2 cellular contexts compared by ENCODE assay signal in the genomic region with DNA sequence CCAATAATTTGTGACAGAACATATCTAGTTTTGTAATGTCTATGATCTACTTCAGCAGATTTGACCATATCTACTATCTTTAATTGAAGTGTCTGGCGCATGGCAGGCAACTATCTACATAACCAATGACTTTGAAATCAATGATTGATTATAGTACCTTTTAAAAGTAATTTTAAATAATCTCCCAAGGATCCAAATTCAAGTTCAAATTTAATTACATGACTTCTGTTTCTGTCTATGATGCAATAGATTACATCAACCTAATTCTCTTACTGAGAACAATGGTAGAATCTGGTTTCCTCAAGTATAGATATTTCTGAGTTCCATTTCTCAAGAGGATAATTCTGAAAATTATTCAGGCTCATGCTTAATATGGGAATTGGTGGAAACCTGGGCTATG.
TF ChIP-seq lines count a peak whose summit lies in the region.

No MANE protein-coding gene starts in this region.

TF ChIP-seq in A549, 52 proteins besides CTCF, POLR2A, EP300 and RAD21 (continued from another document):
- TF ChIP-seq, protein P1, sequence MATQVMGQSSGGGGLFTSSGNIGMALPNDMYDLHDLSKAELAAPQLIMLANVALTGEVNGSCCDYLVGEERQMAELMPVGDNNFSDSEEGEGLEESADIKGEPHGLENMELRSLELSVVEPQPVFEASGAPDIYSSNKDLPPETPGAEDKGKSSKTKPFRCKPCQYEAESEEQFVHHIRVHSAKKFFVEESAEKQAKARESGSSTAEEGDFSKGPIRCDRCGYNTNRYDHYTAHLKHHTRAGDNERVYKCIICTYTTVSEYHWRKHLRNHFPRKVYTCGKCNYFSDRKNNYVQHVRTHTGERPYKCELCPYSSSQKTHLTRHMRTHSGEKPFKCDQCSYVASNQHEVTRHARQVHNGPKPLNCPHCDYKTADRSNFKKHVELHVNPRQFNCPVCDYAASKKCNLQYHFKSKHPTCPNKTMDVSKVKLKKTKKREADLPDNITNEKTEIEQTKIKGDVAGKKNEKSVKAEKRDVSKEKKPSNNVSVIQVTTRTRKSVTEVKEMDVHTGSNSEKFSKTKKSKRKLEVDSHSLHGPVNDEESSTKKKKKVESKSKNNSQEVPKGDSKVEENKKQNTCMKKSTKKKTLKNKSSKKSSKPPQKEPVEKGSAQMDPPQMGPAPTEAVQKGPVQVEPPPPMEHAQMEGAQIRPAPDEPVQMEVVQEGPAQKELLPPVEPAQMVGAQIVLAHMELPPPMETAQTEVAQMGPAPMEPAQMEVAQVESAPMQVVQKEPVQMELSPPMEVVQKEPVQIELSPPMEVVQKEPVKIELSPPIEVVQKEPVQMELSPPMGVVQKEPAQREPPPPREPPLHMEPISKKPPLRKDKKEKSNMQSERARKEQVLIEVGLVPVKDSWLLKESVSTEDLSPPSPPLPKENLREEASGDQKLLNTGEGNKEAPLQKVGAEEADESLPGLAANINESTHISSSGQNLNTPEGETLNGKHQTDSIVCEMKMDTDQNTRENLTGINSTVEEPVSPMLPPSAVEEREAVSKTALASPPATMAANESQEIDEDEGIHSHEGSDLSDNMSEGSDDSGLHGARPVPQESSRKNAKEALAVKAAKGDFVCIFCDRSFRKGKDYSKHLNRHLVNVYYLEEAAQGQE (IDR thresholded peaks at IDR 0.05): no peak
- TF ChIP-seq MAFK (IDR thresholded peaks at IDR 0.05; ENCODE audit: partially characterized antibody) (no peak), POLR2AphosphoS2 (conservative IDR thresholded peaks at IDR 0.05; ENCODE audit: low read length) (no peak), CEBPB (IDR thresholded peaks at IDR 0.05) (no peak), ZNF302 (CRISPR knock-in tag; IDR thresholded peaks at IDR 0.05) (no peak), JUN (IDR thresholded peaks at IDR 0.05) (no peak), ZFP36 (IDR thresholded peaks at IDR 0.05; ENCODE audit: borderline replicate concordance, partially characterized antibody) (no peak), SMC3 (IDR thresholded peaks at IDR 0.05) (no peak)
- TF ChIP-seq, protein P2, sequence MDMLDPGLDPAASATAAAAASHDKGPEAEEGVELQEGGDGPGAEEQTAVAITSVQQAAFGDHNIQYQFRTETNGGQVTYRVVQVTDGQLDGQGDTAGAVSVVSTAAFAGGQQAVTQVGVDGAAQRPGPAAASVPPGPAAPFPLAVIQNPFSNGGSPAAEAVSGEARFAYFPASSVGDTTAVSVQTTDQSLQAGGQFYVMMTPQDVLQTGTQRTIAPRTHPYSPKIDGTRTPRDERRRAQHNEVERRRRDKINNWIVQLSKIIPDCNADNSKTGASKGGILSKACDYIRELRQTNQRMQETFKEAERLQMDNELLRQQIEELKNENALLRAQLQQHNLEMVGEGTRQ (IDR thresholded peaks at IDR 0.05): no peak
- TF ChIP-seq, protein P3, sequence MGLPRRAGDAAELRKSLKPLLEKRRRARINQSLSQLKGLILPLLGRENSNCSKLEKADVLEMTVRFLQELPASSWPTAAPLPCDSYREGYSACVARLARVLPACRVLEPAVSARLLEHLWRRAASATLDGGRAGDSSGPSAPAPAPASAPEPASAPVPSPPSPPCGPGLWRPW (IDR thresholded peaks at IDR 0.05): no peak

TF ChIP-seq in K562, 482 proteins besides CTCF, POLR2A, EP300 and RAD21 (continued from another document):
- TF ChIP-seq POLR2AphosphoS5 (IDR thresholded peaks at IDR 0.05; ENCODE audit: control insufficient read depth, insufficient read depth, low read depth, low read length) (no peak), BRCA1 (IDR thresholded peaks at IDR 0.05) (no peak), BRCA1 (CRISPR knock-in tag; IDR thresholded peaks at IDR 0.05) (no peak), TAF1 (IDR thresholded peaks at IDR 0.05; ENCODE audit: control insufficient read depth, extremely low read depth, insufficient read depth, low read length, severe bottlenecking) (no peak), NCOA1 (IDR thresholded peaks at IDR 0.05; ENCODE audit: low read depth) (no peak), POU5F1 (IDR thresholded peaks at IDR 0.05; ENCODE audit: borderline replicate concordance, low read depth, low read length, partially characterized antibody) (no peak), ILK (tag; IDR thresholded peaks at IDR 0.05; ENCODE audit: borderline replicate concordance, low read depth) (no peak), HNRNPUL1 (IDR thresholded peaks at IDR 0.05; ENCODE audit: low read length) (no peak), CEBPG (CRISPR knock-in tag; IDR thresholded peaks at IDR 0.05) (no peak), CEBPG (tag; conservative IDR thresholded peaks at IDR 0.05 in 1 of 2, IDR thresholded peaks at IDR 0.05 in 1 of 2) (peak in 1 of 2 experiments; percentile 78; a peak in 2 of 4 replicates), GABPA (tag; conservative IDR thresholded peaks at IDR 0.05; ENCODE audit: low read depth) (no peak), BCOR (IDR thresholded peaks at IDR 0.05) (no peak), ESRRA (IDR thresholded peaks at IDR 0.05; ENCODE audit: borderline replicate concordance, low read depth) (no peak), MCM2 (IDR thresholded peaks at IDR 0.05; ENCODE audit: low read depth) (no peak), ZNF431 (CRISPR knock-in tag; IDR thresholded peaks at IDR 0.05) (no peak), ZNF384 (IDR thresholded peaks at IDR 0.05; ENCODE audit: low read depth, low read length) (no peak), KLF13 (tag; IDR thresholded peaks at IDR 0.05; ENCODE audit: borderline replicate concordance, low read depth) (no peak), NFXL1 (CRISPR knock-in tag; IDR thresholded peaks at IDR 0.05) (no peak)
- TF ChIP-seq, protein P4, sequence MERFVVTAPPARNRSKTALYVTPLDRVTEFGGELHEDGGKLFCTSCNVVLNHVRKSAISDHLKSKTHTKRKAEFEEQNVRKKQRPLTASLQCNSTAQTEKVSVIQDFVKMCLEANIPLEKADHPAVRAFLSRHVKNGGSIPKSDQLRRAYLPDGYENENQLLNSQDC (CRISPR knock-in tag; IDR thresholded peaks at IDR 0.05): no peak
- TF ChIP-seq, protein P5, sequence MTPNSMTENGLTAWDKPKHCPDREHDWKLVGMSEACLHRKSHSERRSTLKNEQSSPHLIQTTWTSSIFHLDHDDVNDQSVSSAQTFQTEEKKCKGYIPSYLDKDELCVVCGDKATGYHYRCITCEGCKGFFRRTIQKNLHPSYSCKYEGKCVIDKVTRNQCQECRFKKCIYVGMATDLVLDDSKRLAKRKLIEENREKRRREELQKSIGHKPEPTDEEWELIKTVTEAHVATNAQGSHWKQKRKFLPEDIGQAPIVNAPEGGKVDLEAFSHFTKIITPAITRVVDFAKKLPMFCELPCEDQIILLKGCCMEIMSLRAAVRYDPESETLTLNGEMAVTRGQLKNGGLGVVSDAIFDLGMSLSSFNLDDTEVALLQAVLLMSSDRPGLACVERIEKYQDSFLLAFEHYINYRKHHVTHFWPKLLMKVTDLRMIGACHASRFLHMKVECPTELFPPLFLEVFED (CRISPR knock-in tag; conservative IDR thresholded peaks at IDR 0.05): no peak
- TF ChIP-seq, protein P6, sequence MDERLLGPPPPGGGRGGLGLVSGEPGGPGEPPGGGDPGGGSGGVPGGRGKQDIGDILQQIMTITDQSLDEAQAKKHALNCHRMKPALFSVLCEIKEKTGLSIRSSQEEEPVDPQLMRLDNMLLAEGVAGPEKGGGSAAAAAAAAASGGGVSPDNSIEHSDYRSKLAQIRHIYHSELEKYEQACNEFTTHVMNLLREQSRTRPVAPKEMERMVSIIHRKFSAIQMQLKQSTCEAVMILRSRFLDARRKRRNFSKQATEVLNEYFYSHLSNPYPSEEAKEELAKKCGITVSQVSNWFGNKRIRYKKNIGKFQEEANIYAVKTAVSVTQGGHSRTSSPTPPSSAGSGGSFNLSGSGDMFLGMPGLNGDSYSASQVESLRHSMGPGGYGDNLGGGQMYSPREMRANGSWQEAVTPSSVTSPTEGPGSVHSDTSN (CRISPR knock-in tag; IDR thresholded peaks at IDR 0.05; ENCODE audit: low read depth): no peak
- TF ChIP-seq, protein P6 (tag; conservative IDR thresholded peaks at IDR 0.05; ENCODE audit: low read depth): no peak
- TF ChIP-seq, protein P7, sequence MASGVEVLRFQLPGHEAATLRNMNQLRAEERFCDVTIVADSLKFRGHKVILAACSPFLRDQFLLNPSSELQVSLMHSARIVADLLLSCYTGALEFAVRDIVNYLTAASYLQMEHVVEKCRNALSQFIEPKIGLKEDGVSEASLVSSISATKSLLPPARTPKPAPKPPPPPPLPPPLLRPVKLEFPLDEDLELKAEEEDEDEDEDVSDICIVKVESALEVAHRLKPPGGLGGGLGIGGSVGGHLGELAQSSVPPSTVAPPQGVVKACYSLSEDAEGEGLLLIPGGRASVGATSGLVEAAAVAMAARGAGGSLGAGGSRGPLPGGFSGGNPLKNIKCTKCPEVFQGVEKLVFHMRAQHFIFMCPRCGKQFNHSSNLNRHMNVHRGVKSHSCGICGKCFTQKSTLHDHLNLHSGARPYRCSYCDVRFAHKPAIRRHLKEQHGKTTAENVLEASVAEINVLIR (CRISPR knock-in tag; IDR thresholded peaks at IDR 0.05): no peak
- TF ChIP-seq, protein P8, sequence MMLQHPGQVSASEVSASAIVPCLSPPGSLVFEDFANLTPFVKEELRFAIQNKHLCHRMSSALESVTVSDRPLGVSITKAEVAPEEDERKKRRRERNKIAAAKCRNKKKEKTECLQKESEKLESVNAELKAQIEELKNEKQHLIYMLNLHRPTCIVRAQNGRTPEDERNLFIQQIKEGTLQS (IDR thresholded peaks at IDR 0.05): 0 out of 2 replicates have a peak, but pooled peaks have one; percentile 23
- TF ChIP-seq, protein P8 (CRISPR knock-in tag; conservative IDR thresholded peaks at IDR 0.05): no peak
- TF ChIP-seq, protein P9, sequence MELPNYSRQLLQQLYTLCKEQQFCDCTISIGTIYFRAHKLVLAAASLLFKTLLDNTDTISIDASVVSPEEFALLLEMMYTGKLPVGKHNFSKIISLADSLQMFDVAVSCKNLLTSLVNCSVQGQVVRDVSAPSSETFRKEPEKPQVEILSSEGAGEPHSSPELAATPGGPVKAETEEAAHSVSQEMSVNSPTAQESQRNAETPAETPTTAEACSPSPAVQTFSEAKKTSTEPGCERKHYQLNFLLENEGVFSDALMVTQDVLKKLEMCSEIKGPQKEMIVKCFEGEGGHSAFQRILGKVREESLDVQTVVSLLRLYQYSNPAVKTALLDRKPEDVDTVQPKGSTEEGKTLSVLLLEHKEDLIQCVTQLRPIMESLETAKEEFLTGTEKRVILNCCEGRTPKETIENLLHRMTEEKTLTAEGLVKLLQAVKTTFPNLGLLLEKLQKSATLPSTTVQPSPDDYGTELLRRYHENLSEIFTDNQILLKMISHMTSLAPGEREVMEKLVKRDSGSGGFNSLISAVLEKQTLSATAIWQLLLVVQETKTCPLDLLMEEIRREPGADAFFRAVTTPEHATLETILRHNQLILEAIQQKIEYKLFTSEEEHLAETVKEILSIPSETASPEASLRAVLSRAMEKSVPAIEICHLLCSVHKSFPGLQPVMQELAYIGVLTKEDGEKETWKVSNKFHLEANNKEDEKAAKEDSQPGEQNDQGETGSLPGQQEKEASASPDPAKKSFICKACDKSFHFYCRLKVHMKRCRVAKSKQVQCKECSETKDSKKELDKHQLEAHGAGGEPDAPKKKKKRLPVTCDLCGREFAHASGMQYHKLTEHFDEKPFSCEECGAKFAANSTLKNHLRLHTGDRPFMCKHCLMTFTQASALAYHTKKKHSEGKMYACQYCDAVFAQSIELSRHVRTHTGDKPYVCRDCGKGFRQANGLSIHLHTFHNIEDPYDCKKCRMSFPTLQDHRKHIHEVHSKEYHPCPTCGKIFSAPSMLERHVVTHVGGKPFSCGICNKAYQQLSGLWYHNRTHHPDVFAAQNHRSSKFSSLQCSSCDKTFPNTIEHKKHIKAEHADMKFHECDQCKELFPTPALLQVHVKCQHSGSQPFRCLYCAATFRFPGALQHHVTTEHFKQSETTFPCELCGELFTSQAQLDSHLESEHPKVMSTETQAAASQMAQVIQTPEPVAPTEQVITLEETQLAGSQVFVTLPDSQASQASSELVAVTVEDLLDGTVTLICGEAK (IDR thresholded peaks at IDR 0.05): no peak
- TF ChIP-seq, protein P9 (CRISPR knock-in tag; IDR thresholded peaks at IDR 0.05): no peak
